16 cellular contexts compared by ENCODE assay signal in genomic region chr1:19979494-19979977, GRCh38. TPM values are rescaled to one million over a fixed set of nuclear protein-coding genes. Genes with fewer than 3 reads are reported as not detected.
DNase-seq lines count a peak whose midpoint lies in the region; ATAC-seq and TF ChIP-seq lines count a peak whose summit lies in the region.
"Had no signal": no experiment of that assay in that cellular context is flagged by ENCODE, and none has a peak within 500 bp of the region (broad histone marks: within the 10 kb centered on the region; RNA-seq: fewer than 3 reads in every experiment).

PLA2G2A (minus strand) TSS chr1:19979618; CDS start chr1:19978773, 845 bp downstream.

- POLR2A ChIA-PET in HEK293T (lab: Yijun Ruan, JAX), result no interaction called here

- in situ Hi-C loops in KBM-7 (cut with MboI; ENCODE audit: low pct_unique_long_range_greater_than_20kb, low sequenced_read_pairs), result no loop called here

- no peak for DNase-seq in Peyer's patch
- no peak for DNase-seq in heart right ventricle
- DNase-seq in thoracic aorta (ENCODE audit: low spot score), result no peak
- DNase-seq in NOMO-1 treated with DMSO at 0.1 percent for 48 hours (lab: John Stamatoyannopoulos, UW; ENCODE audit: unreplicated experiment), result no peak
- no peak for DNase-seq in KBM-7
- DNase-seq in HEK293T (ENCODE audit: extremely low spot score), result no peak
- DNase-seq: brain microvascular endothelial cell; HCEC 1CT; NCI-H446 treated with DMSO at 0.1 percent for 48 hours; PC-3; retina; stimulated activated CD4-positive, alpha-beta T cell treated with anti-CD3 and anti-CD28 coated beads, Interleukin-4, amount 100 ng/mL, for 4 hours had no signal

- H3K9me3 ChIP-seq in Peyer's patch (no peaks in the 10 kb centered on the region), heart right ventricle (no peaks in the 10 kb centered on the region), mucosa of rectum (ENCODE audit: control insufficient read depth in 2 of 2, low read length in 2 of 2) (no peaks in the 10 kb centered on the region), thoracic aorta (no peaks in the 10 kb centered on the region)

- peak in 2 of 8 donors; percentile 11 to 67 for ATAC-seq in heart right ventricle
- no peak for ATAC-seq in thoracic aorta (ENCODE audit: insufficient number of reproducible peaks, low FRiP score, low read depth)
- ATAC-seq in HG03095 (IDR thresholded peaks at IDR 0.05; ENCODE audit: unreplicated experiment), result no peak
- ATAC-seq: stimulated activated effector memory CD8-positive, alpha-beta T cell treated with anti-CD3 and anti-CD28 coated beads, Interleukin-12 subunit alpha, Interleukin-12 subunit beta, amount 100 ng/mL, for 72 hours had no signal

- WGBS in heart right ventricle, 2 donors, result 72 to 76% methylated on average over 8 of the region's 8 CpGs

- CTCF ChIA-PET in HEK293T (lab: Yijun Ruan, JAX), result interaction anchor here (0.6 kb wide), 1 partner anchor 152 kb away, joined by 4 read pairs; no protein-coding TSS in a partner anchor

- no peaks in the 10 kb centered on the region for H3K36me3 ChIP-seq in Peyer's patch
- H3K36me3 ChIP-seq in heart right ventricle, result no peaks in the 10 kb centered on the region
- no peaks in the 10 kb centered on the region for H3K36me3 ChIP-seq in mucosa of rectum (ENCODE audit: control insufficient read depth in 2 of 2, insufficient read depth in 2 of 2, low read length in 2 of 2)
- H3K36me3 ChIP-seq in thoracic aorta, result no peaks in the 10 kb centered on the region
- H3K36me3 ChIP-seq: brain microvascular endothelial cell had no signal

- H3K4me3 ChIP-seq in Peyer's patch (no peak within 1 kb of the TSS), heart right ventricle (peak within 1 kb of the TSS in 1 of 10 donors; percentile 7), mucosa of rectum (ENCODE audit: low read length in 2 of 2) (peak within 1 kb of the TSS; percentile 14 to 44), thoracic aorta (no peak within 1 kb of the TSS)

- no peak for TF ChIP-seq POLR2A in Peyer's patch (IDR thresholded peaks at IDR 0.05)

- H3K27me3 ChIP-seq in Peyer's patch (no peaks in the 10 kb centered on the region), heart right ventricle (peaks cover 0 to 12% (median 0%) of the 10 kb centered on the region in 7 donors), mucosa of rectum (ENCODE audit: control insufficient read depth in 2 of 2, insufficient read depth in 2 of 2, low read length in 2 of 2) (no peaks in the 10 kb centered on the region), thoracic aorta (replicated peaks; ENCODE audit: insufficient read depth) (no peaks in the 10 kb centered on the region)

- intact Hi-C loops in heart right ventricle (cut with DNase I), result loop anchor here in 8 of 10 donors (5.0 to 10.0 kb wide), 7 partner anchors 95 to 218 kb away; partner anchors contain the start of gene PLA2G5 (in 1 of the 8)

- TF ChIP-seq CTCF in Peyer's patch (IDR thresholded peaks at IDR 0.05), result no peak
- TF ChIP-seq CTCF in heart right ventricle (IDR thresholded peaks at IDR 0.05), result no peak
- TF ChIP-seq CTCF in thoracic aorta (IDR thresholded peaks at IDR 0.05), result no peak

- peak within 1 kb of the TSS in 1 of 2 donors; percentile 13 for H3K9ac ChIP-seq in mucosa of rectum (ENCODE audit: low read depth in 1 of 2, low read length in 2 of 2)

- peaks cover 0 to 24% (median 0%) of the 10 kb centered on the region in 4 donors for H3K4me1 ChIP-seq in Peyer's patch
- H3K4me1 ChIP-seq in heart right ventricle, result peaks cover 0 to 38% (median 6%) of the 10 kb centered on the region in 9 donors
- peaks cover 27 to 66% of the 10 kb centered on the region in 2 donors for H3K4me1 ChIP-seq in mucosa of rectum (ENCODE audit: control insufficient read depth in 2 of 2, insufficient read depth in 2 of 2, low read length in 2 of 2)
- no peaks in the 10 kb centered on the region for H3K4me1 ChIP-seq in thoracic aorta (ENCODE audit: control insufficient read depth in 1 of 2, low read depth in 2 of 2)

- no peak within 1 kb of the TSS for H3K27ac ChIP-seq in Peyer's patch
- H3K27ac ChIP-seq in heart right ventricle, result peak within 1 kb of the TSS in 1 of 10 donors; percentile 62
- peak within 1 kb of the TSS; percentile 46 to 75 for H3K27ac ChIP-seq in mucosa of rectum (ENCODE audit: low read depth in 2 of 2, low read length in 2 of 2)
- H3K27ac ChIP-seq in thoracic aorta, result no peak within 1 kb of the TSS
- H3K27ac ChIP-seq: brain microvascular endothelial cell had no signal

TF ChIP-seq in HEK293T, 16 proteins besides CTCF, POLR2A, EP300 and RAD21:
- TF ChIP-seq SP1 (IDR thresholded peaks at IDR 0.05) (no peak), FOXM1 (IDR thresholded peaks at IDR 0.05; ENCODE audit: borderline replicate concordance) (no peak), ZNF384 (IDR thresholded peaks at IDR 0.05) (no peak)
TF ChIP-seq in HEK293T: peak in this region for 0.

RNA-seq across cellular contexts. Expression of gene PLA2G2A, which starts in this region (rescaled TPM):
- 100 to 1,000 TPM; 175 to 501 (median 319) TPM for total RNA-seq in Peyer's patch
- total RNA-seq in heart right ventricle, result 100 to 1,000 TPM in 2 of 10 donors, 10 to 100 TPM in 5, 1 to 10 TPM in 3; 2.8 to 296 (median 32.6) TPM
- 100 to 1,000 TPM; 349 to 593 TPM for polyA plus RNA-seq in heart right ventricle
- total RNA-seq in thoracic aorta, result 100 to 1,000 TPM in 1 of 2 donors, 10 to 100 TPM in 1; 65.1 to 200 TPM
- total RNA-seq: fibroblast of villous mesenchyme, PC-3 had no signal

Comparison
In these comparisons a context has a peak if more than half of its experiments do, and no peak if none do; other contexts are left out.
1. H3K27ac ChIP-seq: peak in mucosa of rectum (2 of 2); none in Peyer's patch (0 of 4) and thoracic aorta (0 of 2).
2. H3K4me3 ChIP-seq: peak in mucosa of rectum (2 of 2); none in Peyer's patch (0 of 4) and thoracic aorta (single experiment).